In the genomic region with DNA sequence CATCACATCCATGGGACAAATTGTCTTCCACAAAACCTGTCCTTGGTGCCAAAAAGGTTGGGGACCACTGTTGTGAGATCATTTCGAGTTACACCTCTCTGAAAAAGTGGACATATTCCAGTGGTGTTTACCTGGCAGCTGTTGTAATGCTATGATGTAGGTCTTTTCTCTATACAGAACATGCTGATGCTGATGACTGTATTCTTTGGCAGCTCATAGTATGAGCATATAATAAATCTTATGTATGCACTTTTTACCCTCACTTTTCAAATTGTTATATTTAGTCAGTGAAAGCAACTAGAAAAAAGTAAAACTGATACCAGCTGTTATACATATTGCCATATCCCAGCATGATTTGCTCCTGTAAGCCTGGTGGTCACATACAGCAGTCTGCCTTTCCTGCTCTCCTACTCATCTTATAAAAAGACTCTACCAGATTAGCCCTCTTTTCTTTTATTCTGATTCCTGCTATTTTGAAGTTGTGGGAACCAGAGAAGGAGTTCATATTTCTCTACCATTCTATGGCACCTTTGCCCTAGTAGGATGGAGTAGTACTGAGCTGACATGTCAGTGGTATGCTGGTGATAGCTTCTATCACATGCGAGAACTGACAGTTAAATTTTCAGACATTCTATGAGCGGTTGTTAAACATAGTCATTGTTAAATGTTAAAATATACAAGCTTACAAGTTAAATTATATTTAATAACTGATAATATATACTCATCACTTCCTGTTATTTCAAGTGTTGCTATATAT, we compare ENCODE assay signal across 20 cellular contexts.
A peak's percentile ranks its signal among the peaks of the same experiment; 100 is the strongest.
DNase-seq lines count a peak whose midpoint lies in the region; ATAC-seq and TF ChIP-seq lines count a peak whose summit lies in the region.
"Had no signal": no experiment of that assay in that cellular context is flagged by ENCODE, and none has a peak within 500 bp of the region (broad histone marks: within the 10 kb centered on the region; RNA-seq: fewer than 3 reads in every experiment).

No MANE protein-coding gene starts in this region.

- H3K9ac ChIP-seq in IMR-90 (ENCODE audit: low read depth, low read length): no peak overlapping the region; the same call in 1 of the 2 replicates

- no peak for TF ChIP-seq POLR2A in IMR-90 (IDR thresholded peaks at IDR 0.05; ENCODE audit: low read depth, low read length)

- H3K27ac Mint-ChIP-seq in Calu3 (ENCODE audit: unreplicated experiment) (peak overlapping the region; percentile 1), chondrocyte (ENCODE audit: unreplicated experiment) (peak overlapping the region; percentile 57)
- H3K27ac Mint-ChIP-seq: activated naive CD8-positive, alpha-beta T cell treated with anti-CD3 and anti-CD28 coated beads, Interleukin-2, amount 50 U/mL, for 24 hours; effector memory CD8-positive, alpha-beta T cell had no signal

- H3K4me1 Mint-ChIP-seq in Calu3 (ENCODE audit: low read depth, unreplicated experiment) (peaks cover 63% of the 10 kb centered on the region), chondrocyte (ENCODE audit: low read depth) (peaks cover 67% of the 10 kb centered on the region)

- H3K9me3 ChIP-seq in IMR-90 (ENCODE audit: control insufficient read depth, insufficient read depth, low read length) (no peaks in the 10 kb centered on the region), neutrophil (no peaks in the 10 kb centered on the region)
- H3K9me3 ChIP-seq: Caco-2, stomach had no signal

- H3K36me3 Mint-ChIP-seq in Calu3 (ENCODE audit: insufficient read depth, unreplicated experiment): peaks cover 72% of the 10 kb centered on the region
- peaks cover 1% of the 10 kb centered on the region for H3K36me3 Mint-ChIP-seq in chondrocyte (ENCODE audit: low read depth)

- H4K20me1 ChIP-seq in IMR-90 (ENCODE audit: insufficient read depth, low read length): peaks cover 78% of the 10 kb centered on the region

- peak overlapping the region; percentile 72; the same call in 1 of the 2 replicates for H3K18ac ChIP-seq in IMR-90 (ENCODE audit: low read depth, low read length)

- H3K4me1 ChIP-seq in IMR-90 (ENCODE audit: control insufficient read depth, insufficient read depth, low read length): peaks cover 24% of the 10 kb centered on the region
- peaks cover 8 to 10% of the 10 kb centered on the region in 2 experiments for H3K4me1 ChIP-seq in neutrophil (ENCODE audit: control insufficient read depth in 1 of 2, insufficient read depth in 1 of 2, low read depth in 1 of 2, low read length in 1 of 2)

- H3K4me3 Mint-ChIP-seq in Calu3 (ENCODE audit: low read depth, unreplicated experiment): no peak overlapping the region
- no peak overlapping the region for H3K4me3 Mint-ChIP-seq in chondrocyte (ENCODE audit: unreplicated experiment)
- H3K4me3 Mint-ChIP-seq: activated naive CD8-positive, alpha-beta T cell treated with anti-CD3 and anti-CD28 coated beads, Interleukin-2, amount 50 U/mL, for 24 hours; effector memory CD8-positive, alpha-beta T cell had no signal

- H3K14ac ChIP-seq in IMR-90 (replicated peaks; ENCODE audit: low read depth, low read length): peak overlapping the region; percentile 59; the same call in 1 of the 2 replicates

- H3K36me3 ChIP-seq in IMR-90 (ENCODE audit: control insufficient read depth, insufficient read depth, low read length) (peaks cover 6% of the 10 kb centered on the region), neutrophil (peaks cover 7% of the 10 kb centered on the region)
- H3K36me3 ChIP-seq: stomach had no signal

- H3K56ac ChIP-seq in IMR-90 (ENCODE audit: extremely low read depth, insufficient read depth, low read length): no peak overlapping the region

- no peak overlapping the region for H2AFZ ChIP-seq in IMR-90 (replicated peaks; ENCODE audit: low read length, poor library complexity)

- no peak overlapping the region for H2AK9ac ChIP-seq in IMR-90 (replicated peaks; ENCODE audit: low read depth, low read length, poor library complexity)

- H3K9me1 ChIP-seq in IMR-90 (ENCODE audit: insufficient read depth, low read length): peaks cover 23% of the 10 kb centered on the region

- intact Hi-C loops in Calu3 (cut with micrococcal nuclease; ENCODE audit: unreplicated experiment): no loop called here
- intact Hi-C loops in IMR-90 (cut with micrococcal nuclease): no loop called here

- H2AK5ac ChIP-seq in IMR-90 (ENCODE audit: low read depth, low read length): 0 out of 2 replicates have a peak overlapping the region, but pooled peaks have one; percentile 85

- ATAC-seq in IMR-90 (ENCODE audit: low read depth): 0 out of 2 replicates have a peak, but pooled peaks have one; percentile 4
- ATAC-seq: activated naive CD8-positive, alpha-beta T cell treated with anti-CD3 and anti-CD28 coated beads, Interleukin-2, amount 50 U/mL, for 24 hours; effector memory CD8-positive, alpha-beta T cell had no signal

- WGBS in IMR-90 (ENCODE audit: extremely low coverage in 2 of 2, insufficient read length in 1 of 2), 2 experiments: no CpG with 5 or more reads among the region's 3 CpGs

- peak overlapping the region; percentile 68 for H2BK5ac ChIP-seq in IMR-90 (ENCODE audit: low read depth, low read length, poor library complexity, severe bottlenecking)

- DNase-seq in Calu3 (no peak), IMR-90 (peak; percentile 70), chondrocyte (ENCODE audit: low spot score) (no peak), epidermal melanocyte (ENCODE audit: insufficient read length, low spot score) (no peak), GM13977 (ENCODE audit: low spot score) (no peak), DMS 273 (lab: John Stamatoyannopoulos, UW; ENCODE audit: unreplicated experiment) (no peak)
- DNase-seq: activated naive CD8-positive, alpha-beta T cell treated with anti-CD3 and anti-CD28 coated beads, Interleukin-2, amount 50 U/mL, for 24 hours; AML-193; Caco-2; effector memory CD8-positive, alpha-beta T cell; foreskin melanocyte; Karpas-422; NCI-H1092 treated with DMSO at 0.1 percent for 48 hours; NCI-H2107; NCI-H526 treated with DMSO at 0.1 percent for 48 hours; nucleus accumbens; stimulated activated CD4-positive, alpha-beta T cell treated with anti-CD3 and anti-CD28 coated beads, Interleukin-1b, Interleukin-23, amount 100 ng/mL, for 48 hours; stomach; T-helper 9 cell had no signal

- CTCF ChIA-PET in Calu3 (lab: Charles Lee): interaction anchor here (0.7 to 1.1 kb wide), 4 partner anchors 27 to 345 kb away, joined by 3 to 6 read pairs (median 4); no protein-coding TSS in a partner anchor
- CTCF ChIA-PET in IMR-90 (lab: Yijun Ruan, JAX): interaction anchor here (1.4 kb wide), 1 partner anchor 8 kb away, joined by 4 read pairs; no protein-coding TSS in a partner anchor

- POLR2A ChIA-PET in IMR-90 (lab: Charles Lee; ENCODE audit: unreplicated experiment): no interaction called here

- H3K27me3 Mint-ChIP-seq in Calu3 (ENCODE audit: unreplicated experiment) (no peaks in the 10 kb centered on the region), chondrocyte (ENCODE audit: low read depth) (no peaks in the 10 kb centered on the region)
- H3K27me3 Mint-ChIP-seq: activated naive CD8-positive, alpha-beta T cell treated with anti-CD3 and anti-CD28 coated beads, Interleukin-2, amount 50 U/mL, for 24 hours; effector memory CD8-positive, alpha-beta T cell had no signal

- H2BK20ac ChIP-seq in IMR-90 (ENCODE audit: low read depth, low read length): no peak overlapping the region

- no peak overlapping the region for H2BK120ac ChIP-seq in IMR-90 (ENCODE audit: low read depth, low read length)

- peaks cover 24 to 73% of the 10 kb centered on the region in 2 experiments for H3K79me1 ChIP-seq in IMR-90 (ENCODE audit: low read depth in 1 of 2, low read length in 2 of 2)

- H3K4ac ChIP-seq in IMR-90 (ENCODE audit: low read depth, low read length): peak overlapping the region; percentile 32; the same call in 1 of the 2 replicates

- TF ChIP-seq CTCF in Calu3 (IDR thresholded peaks at IDR 0.05; ENCODE audit: unreplicated experiment) (no peak), IMR-90 (conservative IDR thresholded peaks at IDR 0.05; ENCODE audit: low read depth, low read length) (no peak), chondrocyte (IDR thresholded peaks at IDR 0.05) (no peak), neutrophil (IDR thresholded peaks at IDR 0.05) (no peak), GM13977 (IDR thresholded peaks at IDR 0.05; ENCODE audit: extremely low read depth, insufficient read depth, missing control alignments) (no peak)

- no peak overlapping the region for H4K5ac ChIP-seq in IMR-90 (ENCODE audit: low read depth, low read length)

- H3K27me3 ChIP-seq in IMR-90 (ENCODE audit: control insufficient read depth, insufficient read depth, low read length) (no peaks in the 10 kb centered on the region), neutrophil (no peaks in the 10 kb centered on the region)
- H3K27me3 ChIP-seq: stomach had no signal

- BruUV-seq in Calu3 (replicated peaks; lab: Mats Ljungman, UMichigan) (no TSS peak), IMR-90 (replicated peaks; lab: Mats Ljungman, UMichigan) (no TSS peak)

- H4K8ac ChIP-seq in IMR-90 (ENCODE audit: low read depth in 2 of 2, low read length in 2 of 2): 0 out of 4 replicates have a peak overlapping the region, but pooled peaks of 1 of the 2 experiments have one; percentile 46

- TF ChIP-seq RAD21 in IMR-90 (IDR thresholded peaks at IDR 0.05; ENCODE audit: low read length): no peak

- H3K23ac ChIP-seq in IMR-90 (ENCODE audit: low read depth, low read length): peak overlapping the region; percentile 29; the same call in 1 of the 2 replicates

- H3K4me2 ChIP-seq in IMR-90 (ENCODE audit: low read depth, low read length): no peak overlapping the region

- in situ Hi-C loops in IMR-90 (cut with MboI; ENCODE audit: low sequenced_read_pairs): no loop called here
- in situ Hi-C loops in GM13977 (cut with MboI; ENCODE audit: low pct_unique_long_range_greater_than_20kb, low sequenced_read_pairs, unreplicated experiment): no loop called here

- H4K91ac ChIP-seq in IMR-90 (ENCODE audit: insufficient read depth, low read depth, low read length): no peak overlapping the region

- H3K4me3 ChIP-seq in IMR-90 (ENCODE audit: insufficient read depth, low read depth, low read length) (no peak overlapping the region), neutrophil (ENCODE audit: low read depth in 1 of 2, low read length in 1 of 2) (no peak overlapping the region)
- H3K4me3 ChIP-seq: stomach had no signal

- H3K27ac ChIP-seq in IMR-90 (ENCODE audit: insufficient read depth, low read length): peak overlapping the region; percentile 46
- H3K27ac ChIP-seq in neutrophil: peak overlapping the region; percentile 39

- no peaks in the 10 kb centered on the region for H3K9me3 Mint-ChIP-seq in Calu3 (ENCODE audit: low read depth, unreplicated experiment)
- no peaks in the 10 kb centered on the region for H3K9me3 Mint-ChIP-seq in chondrocyte (ENCODE audit: low read depth)
- H3K9me3 Mint-ChIP-seq: activated naive CD8-positive, alpha-beta T cell treated with anti-CD3 and anti-CD28 coated beads, Interleukin-2, amount 50 U/mL, for 24 hours; effector memory CD8-positive, alpha-beta T cell had no signal

- dilution Hi-C loops in IMR-90 (cut with HindIII; ENCODE audit: low sequenced_read_pairs, unreplicated experiment): no loop called here

- H2BK15ac ChIP-seq in IMR-90 (ENCODE audit: low read depth, low read length): no peak overlapping the region

TF ChIP-seq in IMR-90, 13 proteins besides CTCF, POLR2A, EP300 and RAD21:
- no peak for TF ChIP-seq NFE2L2 (IDR thresholded peaks at IDR 0.05; ENCODE audit: low read depth, low read length)
- TF ChIP-seq SMC3 (IDR thresholded peaks at IDR 0.05; ENCODE audit: low read depth, low read length): no peak
- TF ChIP-seq MAFK (IDR thresholded peaks at IDR 0.05; ENCODE audit: low read depth, low read length): no peak
